1 cellular context compared by ENCODE assay signal in genomic region chr5:179261301-179262125, GRCh38.
TF ChIP-seq lines count a peak whose summit lies in the region.

No MANE protein-coding gene starts in this region.

TF ChIP-seq in HepG2, 621 proteins besides CTCF, POLR2A, EP300 and RAD21 (continued from another document and continues in another):
- TF ChIP-seq ZNF142 (CRISPR knock-in tag; IDR thresholded peaks at IDR 0.05) (no peak), ZNF296 (CRISPR knock-in tag; conservative IDR thresholded peaks at IDR 0.05) (no peak), IKZF1 (IDR thresholded peaks at IDR 0.05) (no peak), NFAT5 (CRISPR knock-in tag; IDR thresholded peaks at IDR 0.05) (no peak), MYPOP (CRISPR knock-in tag; IDR thresholded peaks at IDR 0.05) (no peak), ZNF580 (CRISPR knock-in tag; IDR thresholded peaks at IDR 0.05; ENCODE audit: borderline replicate concordance, low read depth) (no peak), IRF2 (CRISPR knock-in tag; IDR thresholded peaks at IDR 0.05) (0 out of 2 replicates have a peak, but pooled peaks have one; percentile 32), TIGD3 (CRISPR knock-in tag; IDR thresholded peaks at IDR 0.05; ENCODE audit: borderline replicate concordance) (no peak), ATF6 (CRISPR knock-in tag; conservative IDR thresholded peaks at IDR 0.05) (no peak), AGO1 (IDR thresholded peaks at IDR 0.05; ENCODE audit: low read depth, low read length, poor library complexity, severe bottlenecking) (no peak), XRCC5 (optimal IDR thresholded peaks at IDR 0.05; ENCODE audit: low read length) (peak; percentile 64), PAXIP1 (CRISPR knock-in tag; conservative IDR thresholded peaks at IDR 0.05) (no peak), ZNF687 (CRISPR knock-in tag; IDR thresholded peaks at IDR 0.05) (peak; percentile 56), FOXO4 (CRISPR knock-in tag; conservative IDR thresholded peaks at IDR 0.05) (no peak), HMG20B (CRISPR knock-in tag; conservative IDR thresholded peaks at IDR 0.05) (no peak), GTF3A (CRISPR knock-in tag; conservative IDR thresholded peaks at IDR 0.05) (no peak), ZNF768 (CRISPR knock-in tag; IDR thresholded peaks at IDR 0.05) (no peak), KLF13 (CRISPR knock-in tag; IDR thresholded peaks at IDR 0.05) (no peak), SRSF9 (IDR thresholded peaks at IDR 0.05; ENCODE audit: borderline replicate concordance, insufficient read depth, low read depth, low read length, poor library complexity, severe bottlenecking) (no peak)
